Comparison of ENCODE assay signal across 24 cellular contexts in the genomic region with DNA sequence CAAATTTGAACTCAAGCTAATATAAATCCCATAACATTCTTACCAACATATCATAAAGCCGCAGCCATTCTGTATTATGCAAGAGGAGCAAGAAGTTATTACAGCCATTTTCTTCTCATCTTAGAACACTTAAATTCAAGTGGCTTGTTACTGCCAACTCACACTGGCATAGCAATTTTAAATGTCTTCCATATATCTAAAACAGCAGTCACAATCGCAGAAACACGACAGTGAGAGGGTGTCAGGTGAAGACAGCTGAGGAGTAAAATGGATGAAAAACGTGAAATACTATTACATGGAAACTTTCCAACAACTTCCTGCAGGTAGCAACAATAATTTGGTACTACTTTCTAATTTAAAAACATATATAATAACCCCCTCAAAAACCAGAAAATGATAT.
"Had no signal": no experiment of that assay in that cellular context is flagged by ENCODE, and none has a peak within 500 bp of the region (broad histone marks: within the 10 kb centered on the region; RNA-seq: fewer than 3 reads in every experiment).

No MANE protein-coding gene starts in this region.

- H3K27me3 Mint-ChIP-seq: activated CD4-positive, alpha-beta memory T cell treated with anti-CD3 and anti-CD28 coated beads, Interleukin-2, amount 10 ng/mL, durations not matched to agents 7 days and 5 days; activated CD4-positive, alpha-beta T cell treated with anti-CD3 and anti-CD28 coated beads, Interleukin-2, amount 10 ng/mL, durations not matched to agents 24 days and 14 days; effector memory CD8-positive, alpha-beta T cell; naive thymus-derived CD8-positive, alpha-beta T cell had no signal

- H3K36me3 Mint-ChIP-seq: immature natural killer cell, mesothelial cell of epicardium had no signal

- H3K9me3 ChIP-seq: adrenal gland, left ventricle myocardium inferior, neutrophil, ovary, psoas muscle, right atrium auricular region, spleen, upper lobe of right lung had no signal

- H3K27ac Mint-ChIP-seq: activated CD4-positive, alpha-beta memory T cell treated with anti-CD3 and anti-CD28 coated beads, Interleukin-2, amount 10 ng/mL, durations not matched to agents 7 days and 5 days; activated CD4-positive, alpha-beta T cell treated with anti-CD3 and anti-CD28 coated beads, Interleukin-2, amount 10 ng/mL, durations not matched to agents 24 days and 14 days; mesothelial cell of epicardium; T-helper 1 cell treated with Interleukin-12 subunit alpha and Interleukin-12 subunit beta and Interleukin-4 antibody, amounts not matched to agents 30 μg/mL and 1 μg/mL, for 36 hours had no signal

- H2AFZ ChIP-seq: hepatocyte had no signal

- H3K4me2 ChIP-seq: hepatocyte had no signal

- H3K27me3 ChIP-seq: adrenal gland, dorsolateral prefrontal cortex, hepatocyte, neutrophil, ovary, right atrium auricular region, spleen, upper lobe of right lung had no signal

- H3K4me3 Mint-ChIP-seq: activated CD4-positive, alpha-beta memory T cell treated with anti-CD3 and anti-CD28 coated beads, Interleukin-2, amount 10 ng/mL, durations not matched to agents 7 days and 5 days; activated CD4-positive, alpha-beta T cell treated with anti-CD3 and anti-CD28 coated beads, Interleukin-2, amount 10 ng/mL, durations not matched to agents 24 days and 14 days; mesothelial cell of epicardium; T-helper 1 cell treated with Interleukin-12 subunit alpha and Interleukin-12 subunit beta and Interleukin-4 antibody, amounts not matched to agents 30 μg/mL and 1 μg/mL, for 36 hours had no signal

- ATAC-seq: effector memory CD8-positive, alpha-beta T cell; esophagus mucosa; naive thymus-derived CD8-positive, alpha-beta T cell; psoas muscle; upper lobe of right lung had no signal

- H3K9me3 Mint-ChIP-seq: activated CD4-positive, alpha-beta memory T cell treated with anti-CD3 and anti-CD28 coated beads, Interleukin-2, amount 10 ng/mL, durations not matched to agents 7 days and 5 days; activated CD4-positive, alpha-beta T cell treated with anti-CD3 and anti-CD28 coated beads, Interleukin-2, amount 10 ng/mL, durations not matched to agents 24 days and 14 days; effector memory CD8-positive, alpha-beta T cell; immature natural killer cell; mesothelial cell of epicardium; naive thymus-derived CD8-positive, alpha-beta T cell; T-helper 1 cell treated with Interleukin-12 subunit alpha and Interleukin-12 subunit beta and Interleukin-4 antibody, amounts not matched to agents 30 μg/mL and 1 μg/mL, for 36 hours had no signal

- H3K4me3 ChIP-seq: adrenal gland, dorsolateral prefrontal cortex, hepatocyte, left ventricle myocardium inferior, ovary, psoas muscle, right atrium auricular region, spleen, upper lobe of right lung had no signal

- H3K27ac ChIP-seq: adrenal gland, dorsolateral prefrontal cortex, hepatocyte, left ventricle myocardium inferior, neutrophil, ovary, psoas muscle, right atrium auricular region, spleen, upper lobe of right lung had no signal

- H3K36me3 ChIP-seq: adrenal gland, left ventricle myocardium inferior, neutrophil, ovary, right atrium auricular region, spleen, upper lobe of right lung had no signal

- DNase-seq: activated CD4-positive, alpha-beta memory T cell treated with anti-CD3 and anti-CD28 coated beads, Interleukin-2, amount 10 ng/mL, durations not matched to agents 7 days and 5 days; activated CD4-positive, alpha-beta T cell treated with anti-CD3 and anti-CD28 coated beads, Interleukin-2, amount 10 ng/mL, durations not matched to agents 24 days and 14 days; activated effector memory CD4-positive, alpha-beta T cell treated with anti-CD3 and anti-CD28 coated beads, Interleukin-2, amount 50 U/mL, for 16 hours; activated naive CD4-positive, alpha-beta T cell treated with anti-CD3 and anti-CD28 coated beads, Interleukin-2, amount 50 U/mL, for 16 hours; adrenal gland; central memory CD4-positive, alpha-beta T cell; dorsolateral prefrontal cortex; effector memory CD8-positive, alpha-beta T cell; glutamatergic neuron; immature natural killer cell; left ventricle myocardium inferior; naive thymus-derived CD8-positive, alpha-beta T cell; ovary; psoas muscle; spleen; stimulated activated CD4-positive, alpha-beta T cell treated with anti-CD3 and anti-CD28 coated beads, Interleukin-4, amount 100 ng/mL, for 24 hours; stimulated activated naive CD4-positive, alpha-beta T cell treated with Interleukin-2 at 50 U/mL for 16 hours; upper lobe of right lung had no signal
